8 cellular contexts compared by ENCODE assay signal in the genomic region with DNA sequence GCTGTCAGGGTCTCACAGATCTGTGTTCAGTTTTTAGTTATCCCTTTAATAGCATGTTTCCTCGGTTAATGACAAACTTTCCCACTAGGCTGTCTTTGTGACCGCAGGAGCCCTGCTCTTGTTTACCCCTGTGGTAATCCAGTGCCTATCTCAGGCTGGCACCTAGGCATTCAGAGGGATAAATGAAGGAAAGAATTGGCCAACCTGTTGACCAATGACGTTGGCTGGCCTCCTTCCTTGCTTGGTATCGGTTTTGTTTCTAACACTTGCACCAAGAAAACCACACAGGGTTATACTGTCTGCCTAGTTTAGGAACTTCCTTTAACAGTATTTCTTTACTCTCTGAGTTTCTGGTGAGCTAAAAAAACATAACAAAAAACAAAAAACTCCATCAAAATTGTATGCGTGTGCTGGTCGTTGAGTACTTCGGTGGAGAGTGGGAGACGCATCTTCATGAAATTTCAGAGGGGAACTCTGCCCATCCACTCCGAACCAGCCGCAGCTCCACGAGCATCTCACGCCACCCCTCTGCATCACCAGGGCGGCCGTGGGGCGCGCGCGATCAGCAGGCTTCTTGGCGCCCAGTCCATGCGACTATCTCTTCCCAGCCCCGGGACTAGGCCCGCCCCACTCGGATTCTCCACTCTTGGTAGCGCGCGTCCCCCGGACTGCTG. TPM values are rescaled to one million over a fixed set of nuclear protein-coding genes. Genes with fewer than 3 reads are reported as not detected.
DNase-seq lines count a peak whose midpoint lies in the region; ATAC-seq and FAIRE-seq lines count a peak whose summit lies in the region.

No MANE protein-coding gene starts in this region.

- 0 out of 2 replicates have a peak, but pooled peaks cover 9% of the 10 kb centered on the region for H3K4me1 ChIP-seq in HUES48 (ENCODE audit: control insufficient read depth, insufficient read depth, low read length)
- peaks cover 4 to 12% of the 10 kb centered on the region in 2 donors for H3K4me1 ChIP-seq in small intestine (ENCODE audit: control insufficient read depth in 2 of 2, insufficient read depth in 1 of 2, low read depth in 1 of 2, low read length in 1 of 2)

- WGBS in small intestine, 3 donors, result 11 to 19% (median 16%) methylated on average over 23 to 27 of the region's 27 CpGs

- in situ Hi-C loops in G401 (cut with HindIII; ENCODE audit: low sequenced_read_pairs), result no loop called here

- no peaks in the 10 kb centered on the region for H3K9me3 ChIP-seq in HUES48 (ENCODE audit: control insufficient read depth, insufficient read depth, low read length)
- H3K9me3 ChIP-seq in iPS-18c (ENCODE audit: control insufficient read depth, insufficient read depth, low read length), result no peaks in the 10 kb centered on the region
- no peaks in the 10 kb centered on the region for H3K9me3 ChIP-seq in small intestine (ENCODE audit: control insufficient read depth, low read depth)

- no peak for FAIRE-seq in small intestine (lab: Jason Lieb, UNC)

- no peak overlapping the region for H3K9ac ChIP-seq in HUES48 (ENCODE audit: low read depth, low read length)

- peaks cover 38% of the 10 kb centered on the region for H3K27me3 ChIP-seq in HUES48 (ENCODE audit: control insufficient read depth, insufficient read depth, low read length)
- no peaks in the 10 kb centered on the region for H3K27me3 ChIP-seq in small intestine (ENCODE audit: control insufficient read depth in 2 of 2, insufficient read depth in 2 of 2, low read length in 2 of 2)

- peak; percentile 45 for ATAC-seq in GM21526 (IDR thresholded peaks at IDR 0.05; ENCODE audit: low FRiP score, unreplicated experiment)

- DNase-seq in G401 (ENCODE audit: low spot score) (peak; percentile 59), amniotic epithelial cell (ENCODE audit: low read depth) (peak; percentile 77), small intestine (no peak), NCI-H774 (lab: John Stamatoyannopoulos, UW) (no peak), NCI-H510A treated with DMSO at 0.1 percent for 48 hours (lab: John Stamatoyannopoulos, UW) (no peak)

- H3K36me3 ChIP-seq in HUES48 (ENCODE audit: control insufficient read depth, insufficient read depth, low read length) (no peaks in the 10 kb centered on the region), small intestine (ENCODE audit: control insufficient read depth in 2 of 2, insufficient read depth in 2 of 2, low read length in 2 of 2) (no peaks in the 10 kb centered on the region)

- peak overlapping the region; percentile 90 for H3K4me3 ChIP-seq in HUES48 (ENCODE audit: low read depth, low read length)
- peak overlapping the region; percentile 79 for H3K4me3 ChIP-seq in iPS-18c (ENCODE audit: insufficient read depth, low read depth, low read length)
- peak overlapping the region; percentile 53 to 55 for H3K4me3 ChIP-seq in small intestine (ENCODE audit: low read depth in 1 of 2, low read length in 2 of 2)

- H3K27ac ChIP-seq in HUES48 (ENCODE audit: low read depth, low read length) (no peak overlapping the region), small intestine (ENCODE audit: low read depth in 1 of 2, low read length in 1 of 2) (peak overlapping the region; percentile 81 to 96)

RNA-seq across cellular contexts. Expression of gene ENDOD1, which starts 0.6 kb away (rescaled TPM):
- 0.64 and 1.2 TPM in 2 replicates for total RNA-seq in G401 (2014; rRNA removed; shearing (Covaris generic))
- polyA plus RNA-seq in small intestine, result 10 to 100 TPM in 1 of 3 donors, 1 to 10 TPM in 2; 4.3 to 19.0 (median 5.4) TPM

RNA-seq across cellular contexts. Expression of gene SRSF8, which starts 22.4 kb away (rescaled TPM):
- 24.3 and 26.4 TPM in 2 replicates for total RNA-seq in G401 (2014; rRNA removed; shearing (Covaris generic))
- polyA plus RNA-seq in small intestine, result 10 to 100 TPM; 29.3 to 35.9 (median 33.2) TPM

RNA-seq across cellular contexts. Expression of gene KDM4F, which starts 39.9 kb away (rescaled TPM):
- 0.06 TPM in 1 of 2 replicates, not detected in the other for total RNA-seq in G401 (2014; rRNA removed; shearing (Covaris generic))
- not detected for polyA plus RNA-seq in small intestine

Comparison
In these comparisons a context has a peak if more than half of its experiments do, and no peak if none do; other contexts are left out.
1. DNase-seq: peak in G401 (single experiment) and amniotic epithelial cell (single experiment); none in small intestine (single experiment), NCI-H774 (single experiment) and NCI-H510A treated with DMSO at 0.1 percent for 48 hours (single experiment).
2. Peak in every context shown above with its lines, with median percentiles within 50 percentile points of each other: H3K4me3 ChIP-seq.